21 cellular contexts compared by ENCODE assay signal in the genomic region with DNA sequence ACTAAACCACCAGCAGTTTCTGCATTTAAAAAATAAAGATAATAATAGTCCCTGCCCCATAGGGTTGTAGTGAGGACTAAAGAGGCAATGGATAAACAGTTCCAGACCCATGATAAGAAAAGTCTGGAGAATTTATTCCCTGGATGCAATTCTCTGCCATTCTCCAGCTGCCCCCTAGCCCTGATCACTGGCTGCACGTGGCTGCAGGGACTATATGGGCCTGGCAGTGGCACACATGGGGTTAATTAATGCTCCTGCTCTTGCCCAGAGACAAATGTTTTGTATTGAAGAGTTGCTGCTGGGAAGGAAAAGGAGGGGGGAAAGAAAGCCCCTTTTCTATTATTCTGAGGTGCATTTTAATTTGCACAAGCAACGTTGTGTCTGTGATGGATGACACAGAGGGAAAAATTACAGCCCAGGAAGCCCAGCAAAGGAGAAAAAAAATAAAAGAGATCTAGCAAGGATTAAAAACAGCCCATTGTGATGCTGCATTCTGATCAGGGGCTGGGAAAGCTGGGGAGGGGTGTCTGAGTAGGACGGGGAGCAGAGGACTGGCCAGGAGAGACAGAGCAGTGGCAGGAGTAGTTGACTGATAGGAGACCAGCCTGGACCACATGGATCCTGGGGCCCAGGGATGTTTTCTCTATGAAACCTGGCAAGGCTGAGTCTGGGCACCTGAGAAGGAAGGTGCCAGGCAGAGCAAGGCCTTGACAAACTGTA.
A peak's percentile ranks its signal among the peaks of the same experiment; 100 is the strongest.
DNase-seq lines count a peak whose midpoint lies in the region; ATAC-seq, FAIRE-seq and TF ChIP-seq lines count a peak whose summit lies in the region.
"Had no signal": no experiment of that assay in that cellular context is flagged by ENCODE, and none has a peak within 500 bp of the region (broad histone marks: within the 10 kb centered on the region; RNA-seq: fewer than 3 reads in every experiment).

No MANE protein-coding gene starts in this region.

- no peak overlapping the region for H4K91ac ChIP-seq in H1 (replicated peaks; ENCODE audit: insufficient read length, low read length)

- H2BK12ac ChIP-seq in H1 (ENCODE audit: low read depth, low read length), result no peak overlapping the region

- H3K4me1 Mint-ChIP-seq in GM23338 (peaks cover 8% of the 10 kb centered on the region), type B pancreatic cell (ENCODE audit: unreplicated experiment) (peaks cover 9% of the 10 kb centered on the region)

- no peak for DNase-seq in GM23338 (ENCODE audit: low spot score)
- DNase-seq in H1 (ENCODE audit: low read depth in 1 of 2, low spot score in 2 of 2), result no peak
- no peak for DNase-seq in type B pancreatic cell (ENCODE audit: extremely low spot score, unreplicated experiment)
- no peak for DNase-seq in GM12891 (ENCODE audit: insufficient read length, low spot score)
- no peak for DNase-seq in aorta
- DNase-seq: ACHN; AML-193; Caco-2; CD4-positive, alpha-beta T cell; GM23248; H7; HFFc6; IMR-90 had no signal

- no peaks in the 10 kb centered on the region; the same call in 1 of the 2 replicates for H3K23me2 ChIP-seq in H1 (ENCODE audit: low read depth, low read length)

- H3K36me3 ChIP-seq in GM23338 (ENCODE audit: insufficient read depth), result no peaks in the 10 kb centered on the region
- H3K36me3 ChIP-seq in H1 (ENCODE audit: control insufficient read depth in 2 of 4, insufficient read depth in 4 of 4, low read length in 3 of 4), result no peaks in the 10 kb centered on the region
- no peaks in the 10 kb centered on the region for H3K36me3 ChIP-seq in neuron (ENCODE audit: insufficient read depth, low read length)
- H3K36me3 ChIP-seq in aorta (ENCODE audit: control insufficient read depth in 1 of 2, insufficient read depth in 2 of 2, low read length in 1 of 2), result no peaks in the 10 kb centered on the region

- H3K27ac ChIP-seq in GM23338 (ENCODE audit: low read depth) (no peak overlapping the region), H1 (ENCODE audit: low read depth, low read length) (no peak overlapping the region), aorta (ENCODE audit: low read depth in 1 of 2, low read length in 2 of 2) (no peak overlapping the region)
- H3K27ac ChIP-seq: C4-2B, GM23248 had no signal

- H2BK120ac ChIP-seq in H1 (replicated peaks; ENCODE audit: low read depth, low read length), result no peak overlapping the region

- H3K18ac ChIP-seq in H1 (ENCODE audit: extremely low read depth, low read length), result no peak overlapping the region

- peaks cover 2% of the 10 kb centered on the region for H3K27me3 Mint-ChIP-seq in GM23338 (ENCODE audit: insufficient read depth, low read depth, poor library complexity)
- peaks cover 55% of the 10 kb centered on the region for H3K27me3 Mint-ChIP-seq in type B pancreatic cell

- H3K9me3 Mint-ChIP-seq in GM23338 (peaks cover 6% of the 10 kb centered on the region; the same call in 2 of the 3 replicates), type B pancreatic cell (peaks cover 5% of the 10 kb centered on the region)
- H3K9me3 Mint-ChIP-seq: HFFc6 had no signal

- no peak overlapping the region for H3K14ac ChIP-seq in H1 (ENCODE audit: insufficient read length)

- H3K4me3 ChIP-seq in GM23338 (no peak overlapping the region), H1 (ENCODE audit: extremely low read depth in 1 of 4, insufficient read depth in 2 of 4, low read depth in 3 of 4, low read length in 4 of 4) (no peak overlapping the region), neuron (ENCODE audit: low read length) (no peak overlapping the region), aorta (ENCODE audit: low read length in 2 of 2) (no peak overlapping the region)
- H3K4me3 ChIP-seq: GM23248 had no signal

- CTCF ChIA-PET in H1 (lab: Charles Lee; ENCODE audit: partially characterized antibody), result interaction anchor here (0.5 to 0.9 kb wide), 2 partner anchors 16 to 65 kb away, joined by 3 read pairs; no protein-coding TSS in a partner anchor

- H3K4ac ChIP-seq in H1 (replicated peaks; ENCODE audit: insufficient read length, low read depth, low read length), result no peak overlapping the region

- no peak overlapping the region for H4K8ac ChIP-seq in H1 (ENCODE audit: extremely low read depth, insufficient read depth, low read length)

- H3K4me3 Mint-ChIP-seq in GM23338 (no peak overlapping the region), type B pancreatic cell (no peak overlapping the region)
- H3K4me3 Mint-ChIP-seq: CD4-positive, alpha-beta T cell; HFFc6 had no signal

- no peak overlapping the region for H2BK15ac ChIP-seq in H1 (ENCODE audit: low read length)

- H3K27ac Mint-ChIP-seq in GM23338 (no peak overlapping the region), type B pancreatic cell (peak overlapping the region; percentile 8)
- H3K27ac Mint-ChIP-seq: CD4-positive, alpha-beta T cell; HFFc6 had no signal

- H4K20me1 ChIP-seq in GM23338 (replicated peaks; ENCODE audit: insufficient read depth) (no peaks in the 10 kb centered on the region), H1 (replicated peaks in 1 of 2; ENCODE audit: control insufficient read depth in 1 of 2, insufficient read depth in 2 of 2, low read length in 2 of 2) (no peaks in the 10 kb centered on the region)

- H3K79me2 ChIP-seq in GM23338 (replicated peaks; ENCODE audit: insufficient read depth) (no peaks in the 10 kb centered on the region), H1 (ENCODE audit: control insufficient read depth in 1 of 2, insufficient read depth in 2 of 2, low read length in 2 of 2) (no peaks in the 10 kb centered on the region)

- H3K4me1 ChIP-seq in GM23338 (ENCODE audit: insufficient read depth) (no peaks in the 10 kb centered on the region), H1 (replicated peaks in 1 of 4; ENCODE audit: control insufficient read depth in 3 of 4, insufficient read depth in 4 of 4, low read length in 3 of 4) (peaks cover 0 to 3% (median 1%) of the 10 kb centered on the region in 4 experiments; a peak in 2 of 7 replicates), neuron (ENCODE audit: insufficient read depth, low read length) (peaks cover 9% of the 10 kb centered on the region), aorta (ENCODE audit: control insufficient read depth in 1 of 2, insufficient read depth in 2 of 2, low read length in 2 of 2) (no peaks in the 10 kb centered on the region)
- H3K4me1 ChIP-seq: Caco-2 had no signal

- POLR2A ChIA-PET in H1 (lab: Charles Lee; ENCODE audit: partially characterized antibody), result interaction anchor here (1.1 kb wide), 1 partner anchor 10 kb away, joined by 3 read pairs; no protein-coding TSS in a partner anchor

- H3K4me2 ChIP-seq in GM23338, result no peak overlapping the region
- no peak overlapping the region; a peak in 1 of 4 replicates for H3K4me2 ChIP-seq in H1 (ENCODE audit: insufficient read depth in 1 of 2, low read depth in 2 of 2, low read length in 2 of 2)

- intact Hi-C loops in aorta (cut with DNase I), result no loop called here

- TF ChIP-seq EP300 in H1 (IDR thresholded peaks at IDR 0.05; ENCODE audit: borderline replicate concordance in 1 of 2, low read depth in 2 of 2, low read length in 2 of 2), result no peak

- no peak overlapping the region for H2AK5ac ChIP-seq in H1 (ENCODE audit: low read depth, low read length)

- no peak overlapping the region for H2BK5ac ChIP-seq in H1 (ENCODE audit: low read depth, low read length)

- ATAC-seq in GM23338, result peak; percentile 68
- ATAC-seq in HG03196 (IDR thresholded peaks at IDR 0.05; ENCODE audit: unreplicated experiment), result no peak
- no peak for ATAC-seq in aorta (ENCODE audit: low FRiP score)
- ATAC-seq: HCT116 had no signal

- H2AFZ ChIP-seq in GM23338, result no peak overlapping the region
- H2AFZ ChIP-seq in H1 (ENCODE audit: low read length), result peak overlapping the region; percentile 66; the same call in 1 of the 2 replicates
- peak overlapping the region; percentile 29 for H2AFZ ChIP-seq in neuron (ENCODE audit: low read depth, low read length)
- H2AFZ ChIP-seq: GM23248 had no signal

- FAIRE-seq in H1 (lab: Jason Lieb, UNC) (no peak), GM12891 (lab: Jason Lieb, UNC) (no peak)
- FAIRE-seq: D721Med, G401.6, GM12892, GM18507 had no signal

- no peak overlapping the region for H3K23ac ChIP-seq in H1 (ENCODE audit: insufficient read length)

- TF ChIP-seq POLR2A in H1 (IDR thresholded peaks at IDR 0.05; ENCODE audit: control extremely low read depth in 1 of 2, low read depth in 2 of 2, low read length in 2 of 2) (no peak), GM12891 (IDR thresholded peaks at IDR 0.05; ENCODE audit: low read depth, low read length) (no peak)

- H4K5ac ChIP-seq in H1 (ENCODE audit: insufficient read length, low read depth, low read length), result no peak overlapping the region

- 56% methylated on average over 3 of the region's 3 CpGs; no CpG with 5 or more reads in 1 of the 2 experiments for WGBS in H1 (ENCODE audit: extremely low coverage in 1 of 2, insufficient coverage in 1 of 2, insufficient read length in 1 of 2, insufficient replicate concordance in 2 of 2, low coverage in 1 of 2, low lambda C conversion rate in 2 of 2, missing lambda C conversion rate in 1 of 2), 2 experiments
- WGBS in aorta, 2 donors, result 53 to 57% methylated on average over 3 of the region's 3 CpGs

- no peak for TF ChIP-seq RAD21 in H1 (IDR thresholded peaks at IDR 0.05 in 1 of 2, conservative IDR thresholded peaks at IDR 0.05 in 1 of 2; ENCODE audit: low read depth in 2 of 2, low read length in 2 of 2)

- H3K27me3 ChIP-seq in GM23338 (ENCODE audit: insufficient read depth) (no peaks in the 10 kb centered on the region), H1 (replicated peaks in 1 of 4; ENCODE audit: control insufficient read depth in 3 of 4, extremely low read depth in 1 of 4, insufficient read depth in 3 of 4, low read length in 3 of 4) (no peaks in the 10 kb centered on the region), neuron (ENCODE audit: insufficient read depth, low read length) (no peaks in the 10 kb centered on the region), aorta (ENCODE audit: control insufficient read depth in 1 of 2, insufficient read depth in 2 of 2, low read length in 1 of 2) (no peaks in the 10 kb centered on the region)

- no peaks in the 10 kb centered on the region for H3F3A ChIP-seq in GM23338 (replicated peaks; ENCODE audit: low read depth)

- TF ChIP-seq CTCF in GM23338 (conservative IDR thresholded peaks at IDR 0.05; ENCODE audit: low read depth in 2 of 2), result no peak
- TF ChIP-seq CTCF in H1 (IDR thresholded peaks at IDR 0.05; ENCODE audit: control extremely low read depth in 1 of 3, insufficient read depth in 1 of 3, low read depth in 1 of 3, low read length in 3 of 3), result no peak
- TF ChIP-seq CTCF in type B pancreatic cell (conservative IDR thresholded peaks at IDR 0.05), result no peak

- no peaks in the 10 kb centered on the region for H3K36me3 Mint-ChIP-seq in GM23338 (ENCODE audit: low read depth)
- H3K36me3 Mint-ChIP-seq in type B pancreatic cell, result no peaks in the 10 kb centered on the region

- H2BK20ac ChIP-seq in H1 (ENCODE audit: low read length), result no peak overlapping the region

- H3K9me3 ChIP-seq in H1 (ENCODE audit: insufficient read depth in 2 of 2, low read depth in 1 of 2, low read length in 1 of 2) (0 out of 4 replicates have a peak, but pooled peaks cover 0 to 4% of the 10 kb centered on the region in 2 experiments), neuron (ENCODE audit: low read length) (no peaks in the 10 kb centered on the region), aorta (ENCODE audit: control insufficient read depth, low read length) (no peaks in the 10 kb centered on the region)

- H3K56ac ChIP-seq in H1 (replicated peaks; ENCODE audit: insufficient read length, low read depth, low read length), result no peak overlapping the region

- no peaks in the 10 kb centered on the region for H3K9me2 ChIP-seq in GM23338 (ENCODE audit: insufficient read depth)

- no peaks in the 10 kb centered on the region for H3K79me1 ChIP-seq in H1 (ENCODE audit: low read depth, low read length)

- no peak overlapping the region for H3K9ac ChIP-seq in H1 (replicated peaks in 1 of 4; ENCODE audit: extremely low read depth in 1 of 4, low read depth in 3 of 4, low read length in 3 of 4)
- H3K9ac ChIP-seq: GM23248 had no signal
